8 cellular contexts compared by ENCODE assay signal in the genomic region with DNA sequence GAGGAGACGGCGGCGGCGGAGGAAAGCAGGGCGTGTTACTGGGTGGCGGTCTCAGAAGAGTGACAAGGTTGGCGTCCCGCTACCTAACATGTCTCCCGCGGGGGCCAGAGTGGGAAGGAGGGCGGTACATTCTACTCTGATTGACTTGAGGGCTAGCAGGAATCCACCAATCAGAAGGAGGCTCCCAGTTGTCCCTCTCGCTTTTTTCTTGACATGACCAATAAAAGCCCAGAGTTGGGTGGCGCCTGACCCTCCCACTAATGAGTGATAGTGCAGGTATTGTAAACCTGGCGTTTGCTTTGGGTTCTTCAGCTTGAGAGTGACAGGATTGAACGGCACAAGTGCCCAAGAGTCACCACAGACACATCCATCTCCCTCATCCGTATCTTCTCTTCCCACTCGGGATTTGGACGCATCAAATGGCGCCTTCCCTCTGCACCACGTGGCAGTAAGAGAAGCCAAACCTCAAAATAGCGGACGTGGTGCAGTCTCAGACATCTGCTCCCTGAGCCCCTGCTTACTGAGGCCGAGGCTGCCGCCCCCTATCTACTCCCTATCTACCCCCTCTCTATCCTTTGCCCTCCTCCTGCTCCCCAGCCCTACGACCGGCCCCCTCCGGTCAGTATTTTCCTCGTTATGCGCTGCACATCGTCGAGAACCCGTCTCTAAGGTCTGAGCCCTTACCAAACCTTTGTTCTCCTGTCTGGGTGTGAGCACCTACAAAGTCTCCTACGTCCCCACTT. TPM values are rescaled to one million over a fixed set of nuclear protein-coding genes. Genes with fewer than 3 reads are reported as not detected.
DNase-seq lines count a peak whose midpoint lies in the region; ATAC-seq and TF ChIP-seq lines count a peak whose summit lies in the region.

No MANE protein-coding gene starts in this region.

- peak overlapping the region; percentile 98 for H3K4me3 ChIP-seq in fibroblast of the aortic adventitia (ENCODE audit: low read depth, low read length)

- H3K27ac Mint-ChIP-seq in activated T-helper 2 cell treated with anti-CD3 and anti-CD28 coated beads, Interferon-gamma antibody, Interleukin-2, Interleukin-4, amounts not matched to agents 10 μg/mL and 5 μg/mL and 100 μg/mL, durations not matched to agents 14 hours and 24 hours and 36 hours = peak overlapping the region; percentile 88
- peak overlapping the region; percentile 95 to 96 (median 96) for H3K27ac Mint-ChIP-seq in nephron

- peaks cover 16% of the 10 kb centered on the region for H3K4me1 Mint-ChIP-seq in activated T-helper 2 cell treated with anti-CD3 and anti-CD28 coated beads, Interferon-gamma antibody, Interleukin-2, Interleukin-4, amounts not matched to agents 10 μg/mL and 5 μg/mL and 100 μg/mL, durations not matched to agents 14 hours and 24 hours and 36 hours (ENCODE audit: low read depth)
- H3K4me1 Mint-ChIP-seq in nephron = peaks cover 5% of the 10 kb centered on the region

- H3K4me3 Mint-ChIP-seq in activated T-helper 2 cell treated with anti-CD3 and anti-CD28 coated beads, Interferon-gamma antibody, Interleukin-2, Interleukin-4, amounts not matched to agents 10 μg/mL and 5 μg/mL and 100 μg/mL, durations not matched to agents 14 hours and 24 hours and 36 hours (ENCODE audit: low read depth) = peak overlapping the region; percentile 89
- peak overlapping the region; percentile 92 to 94 (median 93) for H3K4me3 Mint-ChIP-seq in nephron

- DNase-seq in EL = peak; percentile 97
- DNase-seq in GOT3 (lab: John Stamatoyannopoulos, UW) = peak; percentile 59
- DNase-seq in LHCN-M2 (ENCODE audit: low read depth) = peak; percentile 95
- peak; percentile 96 for DNase-seq in RPMI8226
- peak; percentile 87 for DNase-seq in activated T-helper 2 cell treated with anti-CD3 and anti-CD28 coated beads, Interferon-gamma antibody, Interleukin-2, Interleukin-4, amounts not matched to agents 10 μg/mL and 5 μg/mL and 100 μg/mL, durations not matched to agents 14 hours and 24 hours and 36 hours (ENCODE audit: low spot score)
- DNase-seq in fibroblast of the aortic adventitia (ENCODE audit: low read depth) = peak; percentile 98
- peak; percentile 84 for DNase-seq in stimulated activated naive CD8-positive, alpha-beta T cell treated with anti-CD3 and anti-CD28 coated beads, Interleukin-15, Interleukin-2, amounts not matched to agents 100 U/mL and 50 U/mL, for 24 hours

- no peaks in the 10 kb centered on the region for H3K9me3 Mint-ChIP-seq in activated T-helper 2 cell treated with anti-CD3 and anti-CD28 coated beads, Interferon-gamma antibody, Interleukin-2, Interleukin-4, amounts not matched to agents 10 μg/mL and 5 μg/mL and 100 μg/mL, durations not matched to agents 14 hours and 24 hours and 36 hours
- no peaks in the 10 kb centered on the region for H3K9me3 Mint-ChIP-seq in nephron

- no peak for TF ChIP-seq CTCF in fibroblast of the aortic adventitia (IDR thresholded peaks at IDR 0.05; ENCODE audit: insufficient read depth, low read length)
- TF ChIP-seq CTCF in nephron (IDR thresholded peaks at IDR 0.05; ENCODE audit: unreplicated experiment in 3 of 3) = no peak

- ATAC-seq in stimulated activated naive CD8-positive, alpha-beta T cell treated with anti-CD3 and anti-CD28 coated beads, Interleukin-15, Interleukin-2, amounts not matched to agents 100 U/mL and 50 U/mL, for 24 hours = peak; percentile 95

- H3K36me3 Mint-ChIP-seq in activated T-helper 2 cell treated with anti-CD3 and anti-CD28 coated beads, Interferon-gamma antibody, Interleukin-2, Interleukin-4, amounts not matched to agents 10 μg/mL and 5 μg/mL and 100 μg/mL, durations not matched to agents 14 hours and 24 hours and 36 hours (ENCODE audit: low read depth) = peaks cover 2% of the 10 kb centered on the region
- no peaks in the 10 kb centered on the region for H3K36me3 Mint-ChIP-seq in nephron (ENCODE audit: low read depth)

- no peaks in the 10 kb centered on the region for H3K27me3 Mint-ChIP-seq in activated T-helper 2 cell treated with anti-CD3 and anti-CD28 coated beads, Interferon-gamma antibody, Interleukin-2, Interleukin-4, amounts not matched to agents 10 μg/mL and 5 μg/mL and 100 μg/mL, durations not matched to agents 14 hours and 24 hours and 36 hours (ENCODE audit: low read depth)
- H3K27me3 Mint-ChIP-seq in nephron (ENCODE audit: low read depth) = no peaks in the 10 kb centered on the region

- intact Hi-C loops in activated T-helper 2 cell treated with anti-CD3 and anti-CD28 coated beads, Interferon-gamma antibody, Interleukin-2, Interleukin-4, amounts not matched to agents 10 μg/mL and 5 μg/mL and 100 μg/mL, durations not matched to agents 14 hours and 24 hours and 36 hours (cut with micrococcal nuclease) = loop anchor here (1.0 to 10.0 kb wide), 6 partner anchors 34 to 677 kb away; a partner anchor contains a TSS

RNA-seq across cellular contexts. Expression of a gene that starts 0.7 kb away (rescaled TPM):
- total RNA-seq in LHCN-M2 (2014; rRNA removed) (2.3 and 2.5 TPM in 2 replicates), fibroblast of the aortic adventitia (ENCODE audit: low replicate concordance) (7.6 and 8.1 TPM in 2 replicates)
- polyA plus RNA-seq in LHCN-M2 (2012) = 1.0 TPM
- 5.0 and 5.5 TPM in 2 replicates for total RNA-seq in activated T-helper 2 cell treated with anti-CD3 and anti-CD28 coated beads, Interferon-gamma antibody, Interleukin-2, Interleukin-4, amounts not matched to agents 10 μg/mL and 5 μg/mL and 100 μg/mL, durations not matched to agents 14 hours and 24 hours and 36 hours

RNA-seq across cellular contexts. Expression of a gene that starts 33.9 kb away (rescaled TPM):
- total RNA-seq in LHCN-M2 (2014; rRNA removed) = 203 and 205 TPM in 2 replicates
- 134 TPM for polyA plus RNA-seq in LHCN-M2 (2012)
- 360 and 367 TPM in 2 replicates for total RNA-seq in activated T-helper 2 cell treated with anti-CD3 and anti-CD28 coated beads, Interferon-gamma antibody, Interleukin-2, Interleukin-4, amounts not matched to agents 10 μg/mL and 5 μg/mL and 100 μg/mL, durations not matched to agents 14 hours and 24 hours and 36 hours
- 145 and 179 TPM in 2 replicates for total RNA-seq in fibroblast of the aortic adventitia (ENCODE audit: low replicate concordance)

RNA-seq across cellular contexts. Expression of a gene that starts 50.9 kb away (rescaled TPM):
- total RNA-seq in LHCN-M2 (2014; rRNA removed) (40.8 and 49.9 TPM in 2 replicates), fibroblast of the aortic adventitia (ENCODE audit: low replicate concordance) (60.7 and 126 TPM in 2 replicates)
- polyA plus RNA-seq in LHCN-M2 (2012) = 73.9 TPM
- 27.5 and 29.1 TPM in 2 replicates for total RNA-seq in activated T-helper 2 cell treated with anti-CD3 and anti-CD28 coated beads, Interferon-gamma antibody, Interleukin-2, Interleukin-4, amounts not matched to agents 10 μg/mL and 5 μg/mL and 100 μg/mL, durations not matched to agents 14 hours and 24 hours and 36 hours

Comparison
In these comparisons a context has a peak if more than half of its experiments do, and no peak if none do; other contexts are left out.
1. Peak in every context shown above with its lines: DNase-seq, ATAC-seq and H3K4me3 ChIP-seq.